In the genomic region with DNA sequence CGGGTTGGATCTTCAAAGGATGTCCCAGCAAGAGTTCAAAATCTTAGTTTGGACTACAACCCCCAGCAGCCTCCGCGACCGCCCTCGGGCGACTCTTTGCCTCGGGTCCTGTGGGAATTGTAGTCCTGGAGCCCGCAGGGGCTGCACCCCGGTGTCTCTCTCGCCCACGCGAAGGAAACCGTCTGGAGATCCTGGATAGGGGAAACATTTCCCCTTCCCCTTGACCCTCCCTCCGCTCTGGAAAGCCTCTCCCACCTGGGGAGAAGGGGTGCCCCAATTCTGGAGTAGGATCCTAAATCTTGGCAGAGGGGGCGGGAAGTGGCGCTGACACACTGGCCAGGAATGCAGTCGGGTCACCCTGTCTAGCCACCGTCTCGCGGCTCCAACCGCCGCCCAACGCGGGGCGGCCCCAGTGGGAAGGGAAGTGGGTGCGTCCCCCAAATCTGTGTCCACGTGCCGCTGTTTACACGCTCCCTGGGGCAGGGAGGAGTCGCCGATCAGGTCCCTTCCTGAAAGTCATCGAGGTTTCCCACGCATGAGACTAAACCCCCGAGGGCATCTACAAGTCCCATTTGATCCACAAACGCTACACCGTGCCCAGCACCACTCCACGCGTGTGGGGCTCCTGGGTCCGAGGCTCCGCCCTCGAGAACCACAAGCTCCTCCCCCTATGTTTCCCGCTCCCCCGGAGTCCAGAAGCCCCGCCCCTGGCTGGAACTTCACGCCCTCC, we compare ENCODE assay signal across 8 cellular contexts. TPM values are rescaled to one million over a fixed set of nuclear protein-coding genes. Genes with fewer than 3 reads are reported as not detected.
DNase-seq lines count a peak whose midpoint lies in the region; ATAC-seq, FAIRE-seq and TF ChIP-seq lines count a peak whose summit lies in the region.

No MANE protein-coding gene starts in this region.

- ATAC-seq in HG03439 (IDR thresholded peaks at IDR 0.05; ENCODE audit: unreplicated experiment): peak; percentile 48

- H3K9me3 ChIP-seq in BLaER1 treated with 17β-estradiol and CSF1 and Interleukin-3, amounts not matched to agents 10 nM and 100 nM (replicated peaks in 1 of 11): no peaks in the 10 kb centered on the region

- TF ChIP-seq POLR2A in lower leg skin (IDR thresholded peaks at IDR 0.05): no peak

- peak; percentile 83 for DNase-seq in GM19239 (ENCODE audit: insufficient read length, low spot score)
- peak; percentile 95 for DNase-seq in NCI-H69 (lab: John Stamatoyannopoulos, UW)
- peak; percentile 77 to 81 for DNase-seq in activated CD4-positive, alpha-beta T cell treated with anti-CD3 and anti-CD28 coated beads, Interleukin-2, amount 50 U/mL, for 4 hours
- DNase-seq in dermis microvascular lymphatic vessel endothelial cell (ENCODE audit: low read depth in 2 of 2): peak; percentile 84 to 90
- DNase-seq in lower leg skin (ENCODE audit: low spot score in 2 of 2): peak; percentile 92 to 98
- peak; percentile 76 to 83 for DNase-seq in stimulated activated CD4-positive, alpha-beta T cell treated with anti-CD3 and anti-CD28 coated beads, Interleukin-4, amount 100 ng/mL, for 4 hours

- peak; percentile 73 for FAIRE-seq in GM19239 (lab: Jason Lieb, UNC)

- peaks cover 0 to 66% (median 28%) of the 10 kb centered on the region in 11 experiments; a peak in 16 of 22 replicates for H4K20me1 ChIP-seq in BLaER1 treated with 17β-estradiol and CSF1 and Interleukin-3, amounts not matched to agents 10 nM and 100 nM

- H3K4me1 ChIP-seq in BLaER1 treated with 17β-estradiol and CSF1 and Interleukin-3, amounts not matched to agents 10 nM and 100 nM: peaks cover 51 to 60% (median 55%) of the 10 kb centered on the region in 10 experiments

- H3K27ac ChIP-seq in BLaER1 treated with 17β-estradiol and CSF1 and Interleukin-3, amounts not matched to agents 10 nM and 100 nM: peak overlapping the region; percentile 95 to 99 (median 98); a peak in 21 of 22 replicates

- TF ChIP-seq CTCF in lower leg skin (IDR thresholded peaks at IDR 0.05): no peak

- peak overlapping the region; percentile 90 to 98 (median 95) for H3K9ac ChIP-seq in BLaER1 treated with 17β-estradiol and CSF1 and Interleukin-3, amounts not matched to agents 10 nM and 100 nM

- peak overlapping the region; percentile 90 to 100 (median 96) for H3K4me2 ChIP-seq in BLaER1 treated with 17β-estradiol and CSF1 and Interleukin-3, amounts not matched to agents 10 nM and 100 nM

- WGBS in lower leg skin, 2 donors: 0 to 1% methylated on average over 29 to 44 of the region's 45 CpGs

- intact Hi-C loops in lower leg skin (cut with DNase I; ENCODE audit: low total_unique reads): no loop called here

- peaks cover 0 to 21% (median 9%) of the 10 kb centered on the region in 11 experiments; a peak in 12 of 22 replicates for H3K36me3 ChIP-seq in BLaER1 treated with 17β-estradiol and CSF1 and Interleukin-3, amounts not matched to agents 10 nM and 100 nM

- peaks cover 35 to 41% (median 38%) of the 10 kb centered on the region in 11 experiments for H3K27me3 ChIP-seq in BLaER1 treated with 17β-estradiol and CSF1 and Interleukin-3, amounts not matched to agents 10 nM and 100 nM

- H3K4me3 ChIP-seq in BLaER1 treated with 17β-estradiol and CSF1 and Interleukin-3, amounts not matched to agents 10 nM and 100 nM: peak overlapping the region; percentile 69 to 96 (median 85)
- H3K4me3 ChIP-seq in lower leg skin (ENCODE audit: low read depth, poor library complexity, severe bottlenecking): peak overlapping the region; percentile 61

RNA-seq across cellular contexts. Expression of gene PPP1R13L, which starts 0.7 kb away (rescaled TPM):
- total RNA-seq in dermis microvascular lymphatic vessel endothelial cell (10.0 and 20.7 TPM in 2 replicates), lower leg skin (100 to 1,000 TPM; 257 to 851 (median 501) TPM)

RNA-seq across cellular contexts. Expression of gene POLR1G, which starts 0.8 kb away (rescaled TPM):
- 7.0 and 7.4 TPM in 2 replicates for total RNA-seq in dermis microvascular lymphatic vessel endothelial cell
- 1 to 10 TPM; 4.0 to 8.1 (median 5.6) TPM for total RNA-seq in lower leg skin

RNA-seq across cellular contexts. Expression of gene ERCC1, which starts 18.1 kb away (rescaled TPM):
- total RNA-seq in dermis microvascular lymphatic vessel endothelial cell: 46.1 and 57.3 TPM in 2 replicates
- 100 to 1,000 TPM in 1 of 4 donors, 10 to 100 TPM in 3; 57.7 to 111 (median 76.5) TPM for total RNA-seq in lower leg skin

RNA-seq across cellular contexts. Expression of gene ERCC2, which starts 35.2 kb away (rescaled TPM):
- total RNA-seq in dermis microvascular lymphatic vessel endothelial cell (14.5 and 19.7 TPM in 2 replicates), lower leg skin (10 to 100 TPM in 1 of 4 donors, 1 to 10 TPM in 3; 8.5 to 22.4 (median 9.8) TPM)

Comparison
In these comparisons a context has a peak if more than half of its experiments do, and no peak if none do; other contexts are left out.
1. Peak in every context shown above with its lines: DNase-seq, ATAC-seq, H3K4me3 ChIP-seq and H3K27ac ChIP-seq.
2. RNA of gene PPP1R13L, which starts 0.7 kb away (total RNA-seq): 257 to 851 TPM in lower leg skin; 10.0 to 20.7 TPM in dermis microvascular lymphatic vessel endothelial cell; every median in the first group is over 10 times any median in the second.